14 cellular contexts compared by ENCODE assay signal in the genomic region with DNA sequence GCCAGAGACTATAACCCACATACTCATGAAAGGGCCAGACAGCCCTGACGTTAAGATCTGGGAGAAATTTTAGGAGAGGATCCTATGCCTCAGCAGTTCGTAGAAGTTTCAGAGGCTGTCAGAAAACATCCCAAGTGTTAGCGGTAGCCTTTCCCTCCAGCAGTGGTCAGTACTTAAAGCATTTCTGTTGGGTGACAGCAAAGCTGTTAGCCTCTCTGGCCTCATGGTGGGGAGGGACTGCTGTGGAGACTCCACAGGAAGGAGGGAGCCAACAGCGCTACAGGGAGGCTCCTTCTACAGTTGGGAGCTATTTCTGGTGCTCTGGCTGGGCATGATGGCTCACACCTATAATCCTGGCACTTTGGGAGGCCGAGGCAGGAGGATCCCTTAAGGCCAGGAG. TPM values are rescaled to one million over a fixed set of nuclear protein-coding genes. Genes with fewer than 3 reads are reported as not detected.
A peak's percentile ranks its signal among the peaks of the same experiment; 100 is the strongest.
DNase-seq lines count a peak whose midpoint lies in the region; ATAC-seq, FAIRE-seq and TF ChIP-seq lines count a peak whose summit lies in the region.
"Had no signal": no experiment of that assay in that cellular context is flagged by ENCODE, and none has a peak within 500 bp of the region (broad histone marks: within the 10 kb centered on the region; RNA-seq: fewer than 3 reads in every experiment).

No MANE protein-coding gene starts in this region.

- H3K9me3 ChIP-seq in left ventricle myocardium inferior (replicated peaks) (no peaks in the 10 kb centered on the region), right cardiac atrium (ENCODE audit: control insufficient read depth, low read length) (no peaks in the 10 kb centered on the region), GM12878 (replicated peaks; ENCODE audit: control insufficient read depth, insufficient read depth, low read length) (no peaks in the 10 kb centered on the region), right lobe of liver (no peaks in the 10 kb centered on the region), thymus (ENCODE audit: control insufficient read depth) (no peaks in the 10 kb centered on the region), mesenchymal stem cell (ENCODE audit: control insufficient read depth, low read length) (no peaks in the 10 kb centered on the region)

- 72% methylated on average over 5 of the region's 5 CpGs for WGBS in right cardiac atrium
- WGBS in GM12878 (ENCODE audit: insufficient coverage, insufficient replicate concordance, low lambda C conversion rate, missing lambda C conversion rate), result 100% methylated on average over 5 of the region's 5 CpGs
- WGBS in right lobe of liver (ENCODE audit: insufficient coverage, low coverage, low lambda C conversion rate, missing lambda C conversion rate), result 84% methylated on average over 3 of the region's 5 CpGs
- WGBS in thymus, result 97% methylated on average over 5 of the region's 5 CpGs
- 76% methylated on average over 5 of the region's 5 CpGs for WGBS in mesenchymal stem cell

- no peak for TF ChIP-seq POLR2A in GM12878 (IDR thresholded peaks at IDR 0.05; ENCODE audit: low read depth, low read length)
- no peak for TF ChIP-seq POLR2A in right lobe of liver (IDR thresholded peaks at IDR 0.05)

- no peak for TF ChIP-seq EP300 in GM12878 (IDR thresholded peaks at IDR 0.05; ENCODE audit: borderline replicate concordance in 1 of 2, control insufficient read depth in 1 of 2, low read depth in 2 of 2, low read length in 2 of 2)

- intact Hi-C loops in left ventricle myocardium inferior (cut with micrococcal nuclease) (loop anchor here (10.0 kb wide), 1 partner anchor 180 kb away; a partner anchor contains a TSS), right cardiac atrium (cut with DNase I) (loop anchor here in 3 of 4 donors (5.0 to 10.0 kb wide), 4 partner anchors 73 to 183 kb away; a partner anchor contains a TSS), GM12878 (cut with micrococcal nuclease; ENCODE audit: unreplicated experiment) (loop anchor here (5.0 kb wide), 2 partner anchors 43 to 333 kb away; no protein-coding TSS in a partner anchor), right lobe of liver (cut with DNase I) (no loop called here)

- BruUV-seq in GM12878 (replicated peaks; lab: Mats Ljungman, UMichigan), result TSS peak; percentile 44

- no peaks in the 10 kb centered on the region for H3K79me2 ChIP-seq in GM12878 (ENCODE audit: control insufficient read depth, insufficient read depth, low read length)

- CTCF ChIA-PET in GM12878 (lab: Yijun Ruan, JAX), result interaction anchor here (1.0 to 7.5 kb wide), 4 partner anchors 44 to 200 kb away, joined by 3 to 85 read pairs (median 6); no protein-coding TSS in a partner anchor

- no peak overlapping the region for H2BK120ac ChIP-seq in mesenchymal stem cell (ENCODE audit: low read depth, low read length)

- H2BK15ac ChIP-seq in mesenchymal stem cell (ENCODE audit: low read depth, poor library complexity, severe bottlenecking), result no peak overlapping the region

- SMC1A ChIA-PET in GM12878 (lab: Charles Lee; ENCODE audit: uncharacterized antibody, unreplicated experiment), result interaction anchor here (0.8 to 1.9 kb wide), 5 partner anchors 14 to 178 kb away, joined by 3 to 7 read pairs (median 3); no protein-coding TSS in a partner anchor

- peak overlapping the region; percentile 40 for H3K27ac ChIP-seq in left ventricle myocardium inferior (replicated peaks)
- H3K27ac ChIP-seq in right cardiac atrium (ENCODE audit: low read length), result no peak overlapping the region
- no peak overlapping the region for H3K27ac ChIP-seq in GM12878 (ENCODE audit: control insufficient read depth, insufficient read depth)
- peak overlapping the region; percentile 64 to 70 (median 69) for H3K27ac ChIP-seq in right lobe of liver
- peak overlapping the region; percentile 46 for H3K27ac ChIP-seq in thymus (ENCODE audit: low read depth)
- H3K27ac ChIP-seq in mesenchymal stem cell (ENCODE audit: low read length, poor library complexity, severe bottlenecking), result no peak overlapping the region

- H2BK5ac ChIP-seq in mesenchymal stem cell (ENCODE audit: low read depth, low read length, poor library complexity, severe bottlenecking), result no peak overlapping the region

- DNase-seq in left ventricle myocardium inferior, result no peak
- no peak for DNase-seq in right cardiac atrium
- no peak for DNase-seq in GM12878 (ENCODE audit: low read depth, low spot score)
- no peak for DNase-seq in right lobe of liver
- no peak for DNase-seq in mesenchymal stem cell
- DNase-seq in H7, result no peak
- DNase-seq: cortex of kidney; HCEC 1CT; NCI-H1694; NCI-H526 treated with DMSO at 0.1 percent for 48 hours; stimulated activated CD4-positive, alpha-beta T cell treated with anti-CD3 and anti-CD28 coated beads, Interleukin-12 subunit alpha, Interleukin-12 subunit beta, amount 100 ng/mL, for 4 hours had no signal

- H3K79me1 ChIP-seq in mesenchymal stem cell (replicated peaks; ENCODE audit: low read length, poor library complexity, severe bottlenecking), result peaks cover 25% of the 10 kb centered on the region

- no peak overlapping the region for H3K4ac ChIP-seq in mesenchymal stem cell (ENCODE audit: low read depth in 1 of 2, low read length in 2 of 2)

- TF ChIP-seq CTCF in left ventricle myocardium inferior (IDR thresholded peaks at IDR 0.05; ENCODE audit: borderline replicate concordance) (no peak), GM12878 (IDR thresholded peaks at IDR 0.05 in 2 of 3, conservative IDR thresholded peaks at IDR 0.05 in 1 of 3; ENCODE audit: control insufficient read depth in 2 of 3, extremely low read depth in 1 of 3, insufficient read depth in 1 of 3, low read depth in 3 of 3, low read length in 3 of 3) (no peak), right lobe of liver (IDR thresholded peaks at IDR 0.05) (no peak)

- H2AFZ ChIP-seq in GM12878 (ENCODE audit: control insufficient read depth, low read depth, low read length) (no peak overlapping the region), mesenchymal stem cell (ENCODE audit: low read depth, low read length) (no peak overlapping the region)

- FAIRE-seq in GM12878 (lab: Jason Lieb, UNC), result no peak
- FAIRE-seq: RCC 7860 had no signal

- H3K14ac ChIP-seq in mesenchymal stem cell (ENCODE audit: low read length in 2 of 2), result no peak overlapping the region

- H3K27me3 ChIP-seq in left ventricle myocardium inferior (ENCODE audit: low read depth), result no peaks in the 10 kb centered on the region
- H3K27me3 ChIP-seq in right cardiac atrium (ENCODE audit: control insufficient read depth, insufficient read depth), result no peaks in the 10 kb centered on the region
- no peaks in the 10 kb centered on the region for H3K27me3 ChIP-seq in GM12878 (replicated peaks in 1 of 2; ENCODE audit: control insufficient read depth in 2 of 2, insufficient read depth in 2 of 2, low read length in 1 of 2)
- no peaks in the 10 kb centered on the region for H3K27me3 ChIP-seq in right lobe of liver
- no peaks in the 10 kb centered on the region for H3K27me3 ChIP-seq in thymus (ENCODE audit: control insufficient read depth, insufficient read depth)
- H3K27me3 ChIP-seq in mesenchymal stem cell (ENCODE audit: control insufficient read depth in 1 of 2, insufficient read depth in 1 of 2, low read length in 2 of 2), result no peaks in the 10 kb centered on the region
- H3K27me3 ChIP-seq in H7 (ENCODE audit: control insufficient read depth, insufficient read depth, low read length), result no peaks in the 10 kb centered on the region

- H3K4me1 ChIP-seq in left ventricle myocardium inferior (peaks cover 26% of the 10 kb centered on the region), right cardiac atrium (ENCODE audit: control insufficient read depth, insufficient read depth, low read length) (no peaks in the 10 kb centered on the region), GM12878 (ENCODE audit: control insufficient read depth, insufficient read depth, low read length) (no peaks in the 10 kb centered on the region), right lobe of liver (peaks cover 0 to 36% (median 5%) of the 10 kb centered on the region in 4 donors), thymus (ENCODE audit: control insufficient read depth, insufficient read depth, low read length) (no peaks in the 10 kb centered on the region), mesenchymal stem cell (ENCODE audit: control insufficient read depth, insufficient read depth, low read depth, low read length) (peaks cover 10% of the 10 kb centered on the region)

- H2AK5ac ChIP-seq in mesenchymal stem cell (ENCODE audit: low read length, severe bottlenecking), result no peak overlapping the region

- H3K4me2 ChIP-seq in GM12878 (ENCODE audit: control insufficient read depth, insufficient read depth) (no peak overlapping the region), mesenchymal stem cell (ENCODE audit: low read length, poor library complexity, severe bottlenecking) (no peak overlapping the region)

- H2BK12ac ChIP-seq in mesenchymal stem cell (ENCODE audit: low read length in 2 of 2), result no peak overlapping the region

- ATAC-seq in right cardiac atrium (no peak), GM12878 (no peak), right lobe of liver (no peak), HG03439 (IDR thresholded peaks at IDR 0.05; ENCODE audit: unreplicated experiment) (no peak)

- H3K36me3 ChIP-seq in left ventricle myocardium inferior (peaks cover 23% of the 10 kb centered on the region), GM12878 (ENCODE audit: control insufficient read depth in 2 of 2, insufficient read depth in 2 of 2, low read length in 1 of 2) (peaks cover 27 to 47% of the 10 kb centered on the region in 2 experiments), right lobe of liver (peaks cover 0 to 8% (median 0%) of the 10 kb centered on the region in 4 donors), thymus (ENCODE audit: control insufficient read depth, insufficient read depth) (peaks cover 55% of the 10 kb centered on the region), mesenchymal stem cell (ENCODE audit: control insufficient read depth in 1 of 2, insufficient read depth in 2 of 2, low read depth in 1 of 2, low read length in 2 of 2) (peaks cover 41 to 70% of the 10 kb centered on the region in 2 experiments), H7 (replicated peaks; ENCODE audit: control insufficient read depth, insufficient read depth, low read length) (peaks cover 1% of the 10 kb centered on the region)

- no peak overlapping the region for H3K23ac ChIP-seq in mesenchymal stem cell (ENCODE audit: low read length in 2 of 2)

- no peak for TF ChIP-seq RAD21 in GM12878 (IDR thresholded peaks at IDR 0.05; ENCODE audit: insufficient read depth, low read depth, low read length)

- no peak overlapping the region for H3K9ac ChIP-seq in GM12878 (ENCODE audit: control insufficient read depth, insufficient read depth, low read length)
- H3K9ac ChIP-seq in mesenchymal stem cell (ENCODE audit: low read length), result no peak overlapping the region

- H3K4me3 ChIP-seq in left ventricle myocardium inferior (no peak overlapping the region), right cardiac atrium (ENCODE audit: low read length) (no peak overlapping the region), GM12878 (no peak overlapping the region), right lobe of liver (no peak overlapping the region), thymus (ENCODE audit: low read length) (no peak overlapping the region), mesenchymal stem cell (ENCODE audit: insufficient read depth in 1 of 2, low read depth in 1 of 2, low read length in 2 of 2) (no peak overlapping the region), H7 (ENCODE audit: insufficient read depth, low read depth, low read length) (no peak overlapping the region)

- no peak overlapping the region for H3K18ac ChIP-seq in mesenchymal stem cell (ENCODE audit: low read depth in 1 of 2, low read length in 2 of 2)

- no peak overlapping the region for H4K8ac ChIP-seq in mesenchymal stem cell (ENCODE audit: low read length)

- RAD21 ChIA-PET in GM12878 (lab: Charles Lee; ENCODE audit: unreplicated experiment), result interaction anchor here (0.7 to 1.3 kb wide), 2 partner anchors 71 to 176 kb away, joined by 3 read pairs; no protein-coding TSS in a partner anchor

- no peaks in the 10 kb centered on the region for H4K20me1 ChIP-seq in GM12878 (ENCODE audit: control insufficient read depth, insufficient read depth)

- in situ Hi-C loops in GM12878 (cut with MboI), result loop anchor here (5.0 kb wide), 1 partner anchor 178 kb away; no protein-coding TSS in a partner anchor

- POLR2A ChIA-PET in GM12878 (lab: Charles Lee), result interaction anchor here (1.2 kb wide), 1 partner anchor 10 kb away, joined by 4 read pairs; no protein-coding TSS in a partner anchor

- no peak overlapping the region for H4K91ac ChIP-seq in mesenchymal stem cell (ENCODE audit: low read length)

RNA-seq across cellular contexts. Expression of a gene that starts 27.4 kb away (rescaled TPM):
- 933 TPM for total RNA-seq in left ventricle myocardium inferior
- 100 to 1,000 TPM; 203 to 246 (median 221) TPM for total RNA-seq in right cardiac atrium
- polyA plus RNA-seq in right cardiac atrium, result 275 TPM
- total RNA-seq in GM12878 (2013; cell fraction: nucleolus; rRNA removed), result 49.5 and 49.8 TPM in 2 replicates
- 272 and 292 TPM in 2 replicates for total RNA-seq in GM12878 (2014; rRNA removed)
- total RNA-seq in GM12878 (2014; rRNA removed; fragmentation: Illumina TruSeq; extraction: Trizol), result 164 and 165 TPM in 2 replicates
- total RNA-seq in GM12878 (2021), result 271 and 294 TPM in 2 replicates
- 58.3 TPM for polyA plus RNA-seq in GM12878 (2011; ENCODE audit: low read depth)
- polyA plus RNA-seq in GM12878 (2011; rRNA removed), result 130 and 247 TPM in 2 replicates
- polyA plus RNA-seq in GM12878 (2011; cell fraction: cytosol; rRNA removed), result 206 and 263 TPM in 2 replicates
- 176 and 184 TPM in 2 replicates for polyA plus RNA-seq in GM12878 (2011; cell fraction: nucleus; rRNA removed)
- polyA plus RNA-seq in GM12878 (2012), result 143 and 156 TPM in 2 replicates
- 143 and 238 TPM in 2 replicates for polyA plus RNA-seq in GM12878 (2014; fragmentation: Illumina TruSeq; extraction: Trizol)
- 10 to 100 TPM in 1 of 2 experiments, 1 to 10 TPM in 1; 2.3 to 15.4 TPM for polyA plus RNA-seq in GM12878 (2014; fragmentation: Nextera tagmentation; extraction: Ambion mirVana)
- polyA plus RNA-seq in GM12878 (2014; rRNA removed), result 225 and 254 TPM in 2 replicates
- polyA plus RNA-seq in GM12878 (2016; fragmentation: Nextera tagmentation; extraction: Ambion mirVana), result 100 to 1,000 TPM; 318 to 358 TPM
- polyA minus RNA-seq in GM12878 (2011; rRNA and poly(A)+ RNA removed), result 164 and 240 TPM in 2 replicates
- polyA minus RNA-seq in GM12878 (2011; cell fraction: cytosol; rRNA and poly(A)+ RNA removed), result 90.0 and 92.1 TPM in 2 replicates
- 22.4 and 26.4 TPM in 2 replicates for polyA minus RNA-seq in GM12878 (2011; cell fraction: nucleus; rRNA and poly(A)+ RNA removed)
- 100 to 1,000 TPM; 115 to 371 (median 261) TPM for total RNA-seq in right lobe of liver
- 68.7 TPM for polyA plus RNA-seq in thymus
- polyA plus RNA-seq in mesenchymal stem cell (2013, experiment 1 of 2), result 33.5 TPM
- polyA plus RNA-seq in mesenchymal stem cell (2013, experiment 2 of 2), result 33.2 TPM
- total RNA-seq in H7 (2014; rRNA removed; shearing (Covaris generic)), result 67.6 and 74.4 TPM in 2 replicates

Comparison
In these comparisons a context has a peak if more than half of its experiments do, and no peak if none do; other contexts are left out.
1. H3K27ac ChIP-seq: peak in left ventricle myocardium inferior (single experiment), right lobe of liver (3 of 3) and thymus (single experiment); none in right cardiac atrium (single experiment), GM12878 (single experiment) and mesenchymal stem cell (single experiment).
2. intact Hi-C loops: an anchor here in left ventricle myocardium inferior (10.0 kb wide), right cardiac atrium (5.0 to 10.0 kb wide) and GM12878 (5.0 kb wide); none called in right lobe of liver.